In genomic region chr1:103520822-103521221, GRCh38 we compare ENCODE assay signal across 6 cellular contexts.
"Had no signal": no experiment of that assay in that cellular context is flagged by ENCODE, and none has a peak within 500 bp of the region (broad histone marks: within the 10 kb centered on the region; RNA-seq: fewer than 3 reads in every experiment).

No MANE protein-coding gene starts in this region.

- DNase-seq: Karpas-422, KBM-7, KG1 had no signal

- H3K4me2 ChIP-seq: KMS-11 had no signal

- H3K9ac ChIP-seq: KMS-11 had no signal

- H3K27ac ChIP-seq: HL-60, KMS-11 had no signal

- FAIRE-seq: HTR-8/SVneo had no signal
